ENCODE assay signal across 20 cellular contexts in the genomic region with DNA sequence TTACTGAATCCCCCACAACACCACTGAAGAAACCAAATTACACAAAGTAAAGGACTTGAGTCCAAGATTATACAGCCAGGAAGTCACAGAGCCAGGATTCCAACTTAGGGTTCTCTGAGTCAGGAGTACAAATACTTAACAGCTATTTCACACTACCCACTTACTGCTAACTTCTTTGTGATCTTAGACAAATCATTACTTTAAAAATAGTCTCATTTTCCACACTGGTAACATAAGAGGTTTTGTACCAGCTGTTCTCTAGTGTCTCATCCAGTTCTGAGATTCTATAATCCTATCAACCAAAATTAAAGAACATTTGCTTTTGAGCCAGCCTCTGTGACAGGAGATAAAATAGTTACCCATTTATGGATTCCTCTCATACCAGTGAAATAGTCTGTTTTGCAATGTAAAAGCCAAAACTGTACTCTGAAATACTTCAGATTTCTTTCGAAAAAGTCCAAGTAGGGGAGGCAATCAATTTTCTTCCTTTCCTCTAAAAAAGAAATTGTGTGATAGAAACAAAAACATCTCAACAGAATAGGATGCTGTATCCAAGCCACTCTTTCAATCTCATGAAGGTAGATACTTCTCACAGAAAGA.
"Had no signal": no experiment of that assay in that cellular context is flagged by ENCODE, and none has a peak within 500 bp of the region (broad histone marks: within the 10 kb centered on the region; RNA-seq: fewer than 3 reads in every experiment).

No MANE protein-coding gene starts in this region.

- ATAC-seq: activated CD8-positive, alpha-beta T cell treated with anti-CD3 and anti-CD28 coated beads, Interleukin-2, amount 10 ng/mL, durations not matched to agents 7 days and 5 days; activated naive CD4-positive, alpha-beta T cell treated with anti-CD3 and anti-CD28 coated beads, Interleukin-2, amount 50 U/mL, for 72 hours; gastroesophageal sphincter; heart right ventricle; naive thymus-derived CD4-positive, alpha-beta T cell; stimulated activated naive CD8-positive, alpha-beta T cell treated with anti-CD3 and anti-CD28 coated beads, Interleukin-15, Interleukin-2, amounts not matched to agents 100 U/mL and 50 U/mL, for 24 hours; T-helper 17 cell had no signal

- H3K4me3 Mint-ChIP-seq: activated CD4-positive, alpha-beta T cell treated with anti-CD3 and anti-CD28 coated beads, Interleukin-2, amount 10 ng/mL, durations not matched to agents 24 days and 14 days; activated CD8-positive, alpha-beta T cell treated with anti-CD3 and anti-CD28 coated beads, Interleukin-2, amount 10 ng/mL, durations not matched to agents 7 days and 5 days; mesothelial cell of epicardium; naive thymus-derived CD4-positive, alpha-beta T cell; T-helper 17 cell had no signal

- H3K27me3 ChIP-seq: esophagus squamous epithelium, gastroesophageal sphincter, heart right ventricle, suprapubic skin had no signal

- H3K9me3 ChIP-seq: suprapubic skin had no signal

- H3K4me2 ChIP-seq: smooth muscle cell had no signal

- H3K9ac ChIP-seq: parathyroid adenoma had no signal

- H3K36me3 Mint-ChIP-seq: mesothelial cell of epicardium; naive thymus-derived CD4-positive, alpha-beta T cell had no signal

- H3K4me1 Mint-ChIP-seq: activated CD4-positive, alpha-beta T cell treated with anti-CD3 and anti-CD28 coated beads, Interleukin-2, amount 10 ng/mL, durations not matched to agents 24 days and 14 days; mesothelial cell of epicardium; naive thymus-derived CD4-positive, alpha-beta T cell; T-helper 17 cell had no signal

- H3K4me1 ChIP-seq: esophagus squamous epithelium, gastroesophageal sphincter, heart right ventricle, parathyroid adenoma, suprapubic skin had no signal

- DNase-seq: activated CD4-positive, alpha-beta T cell treated with anti-CD3 and anti-CD28 coated beads, Interleukin-2, amount 10 ng/mL, durations not matched to agents 24 days and 14 days; activated CD8-positive, alpha-beta memory T cell treated with anti-CD3 and anti-CD28 coated beads, Interleukin-2, amount 50 U/mL, for 4 hours; activated CD8-positive, alpha-beta T cell treated with anti-CD3 and anti-CD28 coated beads, Interleukin-2, amount 10 ng/mL, durations not matched to agents 7 days and 5 days; activated effector memory CD4-positive, alpha-beta T cell treated with anti-CD3 and anti-CD28 coated beads, Interleukin-2, amount 50 U/mL, for 16 hours; activated T-cell treated with anti-CD3 and anti-CD28 coated beads, Interleukin-2, amount 50 U/mL, for 48 hours; amygdala; cortex of kidney; effector CD4-positive, alpha-beta T cell; esophagus squamous epithelium; heart right ventricle; naive thymus-derived CD4-positive, alpha-beta T cell; stimulated activated naive CD8-positive, alpha-beta T cell treated with anti-CD3 and anti-CD28 coated beads, Interleukin-15, Interleukin-2, amounts not matched to agents 100 U/mL and 50 U/mL, for 24 hours; T-helper 17 cell had no signal

- H3K4me3 ChIP-seq: esophagus squamous epithelium, gastroesophageal sphincter, heart right ventricle, lung, smooth muscle cell, suprapubic skin had no signal

- H3K27ac ChIP-seq: esophagus squamous epithelium, gastroesophageal sphincter, heart right ventricle, parathyroid adenoma, suprapubic skin had no signal

- H3K27ac Mint-ChIP-seq: activated CD4-positive, alpha-beta T cell treated with anti-CD3 and anti-CD28 coated beads, Interleukin-2, amount 10 ng/mL, durations not matched to agents 24 days and 14 days; activated CD8-positive, alpha-beta T cell treated with anti-CD3 and anti-CD28 coated beads, Interleukin-2, amount 10 ng/mL, durations not matched to agents 7 days and 5 days; activated naive CD4-positive, alpha-beta T cell treated with anti-CD3 and anti-CD28 coated beads, Interleukin-2, amount 50 U/mL, for 72 hours; mesothelial cell of epicardium; naive thymus-derived CD4-positive, alpha-beta T cell; T-helper 17 cell had no signal

- H3K36me3 ChIP-seq: esophagus squamous epithelium, gastroesophageal sphincter, heart right ventricle, suprapubic skin had no signal

- H3K27me3 Mint-ChIP-seq: activated CD4-positive, alpha-beta T cell treated with anti-CD3 and anti-CD28 coated beads, Interleukin-2, amount 10 ng/mL, durations not matched to agents 24 days and 14 days; T-helper 17 cell had no signal

- H2AFZ ChIP-seq: parathyroid adenoma had no signal
